In genomic region chr12:111190741-111191526, GRCh38 we compare ENCODE assay signal across 1 cellular context.
TF ChIP-seq lines count a peak whose summit lies in the region.

No MANE protein-coding gene starts in this region.

TF ChIP-seq in K562, 482 proteins besides CTCF, POLR2A, EP300 and RAD21:
- no peak for TF ChIP-seq E2F6 (IDR thresholded peaks at IDR 0.05; ENCODE audit: borderline replicate concordance in 1 of 2, extremely low read depth in 1 of 2, insufficient read depth in 1 of 2, insufficient read length in 1 of 2, low read depth in 1 of 2, low read length in 1 of 2, poor library complexity in 1 of 2, severe bottlenecking in 1 of 2)
- peak; percentile 41 for TF ChIP-seq RBM25 (IDR thresholded peaks at IDR 0.05; ENCODE audit: low read depth, low read length, severe bottlenecking)
- TF ChIP-seq HNRNPUL1 (IDR thresholded peaks at IDR 0.05; ENCODE audit: low read length) = no peak
- 0 out of 2 replicates have a peak, but pooled peaks have one; percentile 18 for TF ChIP-seq BCOR (IDR thresholded peaks at IDR 0.05)
- TF ChIP-seq, protein P1, sequence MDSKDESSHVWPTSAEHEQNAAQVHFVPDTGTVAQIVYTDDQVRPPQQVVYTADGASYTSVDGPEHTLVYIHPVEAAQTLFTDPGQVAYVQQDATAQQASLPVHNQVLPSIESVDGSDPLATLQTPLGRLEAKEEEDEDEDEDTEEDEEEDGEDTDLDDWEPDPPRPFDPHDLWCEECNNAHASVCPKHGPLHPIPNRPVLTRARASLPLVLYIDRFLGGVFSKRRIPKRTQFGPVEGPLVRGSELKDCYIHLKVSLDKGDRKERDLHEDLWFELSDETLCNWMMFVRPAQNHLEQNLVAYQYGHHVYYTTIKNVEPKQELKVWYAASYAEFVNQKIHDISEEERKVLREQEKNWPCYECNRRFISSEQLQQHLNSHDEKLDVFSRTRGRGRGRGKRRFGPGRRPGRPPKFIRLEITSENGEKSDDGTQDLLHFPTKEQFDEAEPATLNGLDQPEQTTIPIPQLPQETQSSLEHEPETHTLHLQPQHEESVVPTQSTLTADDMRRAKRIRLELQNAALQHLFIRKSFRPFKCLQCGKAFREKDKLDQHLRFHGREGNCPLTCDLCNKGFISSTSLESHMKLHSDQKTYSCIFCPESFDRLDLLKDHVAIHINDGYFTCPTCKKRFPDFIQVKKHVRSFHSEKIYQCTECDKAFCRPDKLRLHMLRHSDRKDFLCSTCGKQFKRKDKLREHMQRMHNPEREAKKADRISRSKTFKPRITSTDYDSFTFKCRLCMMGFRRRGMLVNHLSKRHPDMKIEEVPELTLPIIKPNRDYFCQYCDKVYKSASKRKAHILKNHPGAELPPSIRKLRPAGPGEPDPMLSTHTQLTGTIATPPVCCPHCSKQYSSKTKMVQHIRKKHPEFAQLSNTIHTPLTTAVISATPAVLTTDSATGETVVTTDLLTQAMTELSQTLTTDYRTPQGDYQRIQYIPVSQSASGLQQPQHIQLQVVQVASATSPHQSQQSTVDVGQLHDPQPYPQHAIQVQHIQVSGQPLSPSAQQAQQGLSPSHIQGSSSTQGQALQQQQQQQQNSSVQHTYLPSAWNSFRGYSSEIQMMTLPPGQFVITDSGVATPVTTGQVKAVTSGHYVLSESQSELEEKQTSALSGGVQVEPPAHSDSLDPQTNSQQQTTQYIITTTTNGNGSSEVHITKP (IDR thresholded peaks at IDR 0.05; ENCODE audit: partially characterized antibody) = no peak
TF ChIP-seq in K562: peak in this region for 2.
